ENCODE assay signal across 24 cellular contexts in the genomic region with DNA sequence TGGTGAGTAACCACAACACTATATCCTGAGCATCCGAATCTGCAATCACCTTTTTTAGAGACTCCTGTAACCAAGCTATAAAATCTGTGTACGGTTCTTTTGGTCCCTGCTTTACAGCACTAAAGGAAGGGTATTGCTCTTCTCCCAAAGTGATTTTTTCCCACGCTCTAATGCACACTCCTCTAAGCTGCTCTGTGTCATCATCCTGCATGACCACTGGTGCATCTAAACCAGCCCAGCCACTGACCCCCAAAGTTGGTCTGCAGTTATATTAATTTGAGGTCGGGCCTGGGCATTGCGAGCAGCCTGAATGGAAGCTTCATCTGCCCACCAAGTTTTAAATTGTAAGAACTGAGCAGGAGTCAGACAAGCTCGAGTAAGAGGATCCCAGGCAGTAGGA.
"Had no signal": no experiment of that assay in that cellular context is flagged by ENCODE, and none has a peak within 500 bp of the region (broad histone marks: within the 10 kb centered on the region; RNA-seq: fewer than 3 reads in every experiment).

No MANE protein-coding gene starts in this region.

- H3K36me3 Mint-ChIP-seq: stimulated activated memory B cell treated with anti-CD40 and anti-IgM and Interleukin-4, amounts not matched to agents 10 μg/mL and 1 μg/mL and 100 μg/mL, for 72 hours had no signal

- DNase-seq: hippocampal formation; kidney glomerular epithelial cell; left ventricle myocardium inferior; mesendoderm; midbrain; mucosa of descending colon; naive thymus-derived CD4-positive, alpha-beta T cell; pancreas; posterior cingulate gyrus; psoas muscle; right lobe of liver; stimulated activated CD4-positive, alpha-beta T cell treated with anti-CD3 and anti-CD28 coated beads, Interleukin-1b, Interleukin-23, amount 100 ng/mL, for 48 hours; stimulated activated CD4-positive, alpha-beta T cell treated with anti-CD3 and anti-CD28 coated beads, Interleukin-2, amount 100 ng/mL, for 48 hours; stimulated activated CD4-positive, alpha-beta T cell treated with anti-CD3 and anti-CD28 coated beads, Interleukin-4, amount 100 ng/mL, for 4 hours; stimulated activated CD8-positive, alpha-beta memory T cell treated with anti-CD3 and anti-CD28 coated beads, Interleukin-4, amount 100 ng/mL, for 48 hours; stimulated activated naive CD4-positive, alpha-beta T cell treated with Interleukin-2 at 50 U/mL for 16 hours; stomach; testis; thyroid gland; transverse colon; upper lobe of left lung had no signal

- H3K27ac Mint-ChIP-seq: naive thymus-derived CD4-positive, alpha-beta T cell; stimulated activated memory B cell treated with anti-CD40 and anti-IgM and Interleukin-4, amounts not matched to agents 10 μg/mL and 1 μg/mL and 100 μg/mL, for 72 hours had no signal

- FAIRE-seq: keratinocyte, pancreas had no signal

- H3K4me1 Mint-ChIP-seq: stimulated activated memory B cell treated with anti-CD40 and anti-IgM and Interleukin-4, amounts not matched to agents 10 μg/mL and 1 μg/mL and 100 μg/mL, for 72 hours had no signal

- H3K4me3 Mint-ChIP-seq: naive thymus-derived CD4-positive, alpha-beta T cell; natural killer cell treated with Interleukin-12 subunit alpha and Interleukin-12 subunit beta and Interleukin-15 and Interleukin-18, amount 100 ng/mL, for 72 hours; stimulated activated memory B cell treated with anti-CD40 and anti-IgM and Interleukin-4, amounts not matched to agents 10 μg/mL and 1 μg/mL and 100 μg/mL, for 72 hours had no signal
